Comparison of ENCODE assay signal across 24 cellular contexts in the genomic region with DNA sequence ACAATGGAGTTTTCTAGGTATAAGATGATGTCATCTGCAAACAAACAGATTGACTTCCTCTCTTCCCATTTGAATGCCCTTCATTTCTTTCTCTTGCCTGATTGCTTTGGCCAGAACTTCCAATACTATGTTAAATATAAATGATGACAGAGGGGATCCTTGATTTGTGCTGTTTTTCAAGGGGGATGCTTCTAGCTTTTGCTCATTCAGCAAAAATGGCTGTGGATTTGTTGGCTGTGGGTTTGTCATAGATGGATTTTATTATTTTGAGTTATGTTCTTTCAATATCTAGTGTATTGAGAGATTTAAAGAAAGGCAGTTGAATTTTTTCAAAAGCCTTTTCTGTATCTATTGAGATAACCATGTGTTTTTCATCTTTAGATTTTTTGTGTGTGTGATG.
DNase-seq lines count a peak whose midpoint lies in the region; ATAC-seq, FAIRE-seq and TF ChIP-seq lines count a peak whose summit lies in the region.
"Had no signal": no experiment of that assay in that cellular context is flagged by ENCODE, and none has a peak within 500 bp of the region (broad histone marks: within the 10 kb centered on the region; RNA-seq: fewer than 3 reads in every experiment).

No MANE protein-coding gene starts in this region.

- no peaks in the 10 kb centered on the region for H3K9me1 ChIP-seq in K562 (ENCODE audit: control insufficient read depth, insufficient read depth, low read length)

- H3K27ac ChIP-seq in A549 (no peak overlapping the region), K562 (ENCODE audit: extremely low read depth, low read depth, low read length) (no peak overlapping the region)
- H3K27ac ChIP-seq: 22Rv1, BLaER1 had no signal

- TF ChIP-seq RAD21 in A549 (conservative IDR thresholded peaks at IDR 0.05 in 1 of 2, IDR thresholded peaks at IDR 0.05 in 1 of 2) (no peak), K562 (CRISPR knock-in tag; conservative IDR thresholded peaks at IDR 0.05 in 1 of 2, IDR thresholded peaks at IDR 0.05 in 1 of 2) (no peak)

- H3K4me1 ChIP-seq in A549 (no peaks in the 10 kb centered on the region), K562 (replicated peaks in 1 of 2; ENCODE audit: control insufficient read depth in 2 of 2, insufficient read depth in 2 of 2, low read length in 2 of 2) (no peaks in the 10 kb centered on the region)
- H3K4me1 ChIP-seq: BE2C, BLaER1 had no signal

- H3K4me3 ChIP-seq in A549: no peak overlapping the region
- no peak overlapping the region for H3K4me3 ChIP-seq in K562
- H3K4me3 ChIP-seq: BLaER1, GM12878 had no signal

- intact Hi-C loops in K562 (cut with micrococcal nuclease): no loop called here

- TF ChIP-seq POLR2A in A549 (IDR thresholded peaks at IDR 0.05; ENCODE audit: low read length) (no peak), K562 (conservative IDR thresholded peaks at IDR 0.05) (no peak)

- TF ChIP-seq EP300 in A549 (IDR thresholded peaks at IDR 0.05) (no peak), K562 (IDR thresholded peaks at IDR 0.05; ENCODE audit: low read length) (no peak)

- POLR2A ChIA-PET in A549 (lab: Yijun Ruan, JAX) (no interaction called here), K562 (lab: Yijun Ruan, JAX) (no interaction called here)

- ATAC-seq in A549: no peak
- no peak for ATAC-seq in K562
- ATAC-seq: GM12878 had no signal

- no peaks in the 10 kb centered on the region for H4K20me1 ChIP-seq in K562 (replicated peaks; ENCODE audit: control insufficient read depth, insufficient read depth, low read length)
- H4K20me1 ChIP-seq: BLaER1 had no signal

- in situ Hi-C loops in K562 (cut with MboI): no loop called here

- CTCF ChIA-PET in A549 (lab: Yijun Ruan, JAX): no interaction called here
- CTCF ChIA-PET in K562 (lab: Yijun Ruan, JAX; ENCODE audit: low intra/inter-chr PET ratio): no interaction called here

- H2AFZ ChIP-seq in K562 (ENCODE audit: low read depth, low read length): no peak overlapping the region

- no peak for TF ChIP-seq CTCF in A549 (IDR thresholded peaks at IDR 0.05)
- TF ChIP-seq CTCF in K562 (IDR thresholded peaks at IDR 0.05 in 2 of 3, conservative IDR thresholded peaks at IDR 0.05 in 1 of 3; ENCODE audit: insufficient read depth in 2 of 3, low read depth in 1 of 3, low read length in 3 of 3): no peak

- no TSS peak for BruUV-seq in K562 (replicated peaks; lab: Mats Ljungman, UMichigan)

- H3K79me2 ChIP-seq in K562 (ENCODE audit: control insufficient read depth, insufficient read depth, low read length): no peaks in the 10 kb centered on the region

- H3K9me3 ChIP-seq in A549 (no peaks in the 10 kb centered on the region), K562 (replicated peaks; ENCODE audit: control insufficient read depth, insufficient read depth, low read depth, low read length) (0 out of 2 replicates have a peak, but pooled peaks cover 2% of the 10 kb centered on the region)
- H3K9me3 ChIP-seq: BE2C, BLaER1 had no signal

- H3K27me3 ChIP-seq in K562 (ENCODE audit: control insufficient read depth in 2 of 2, insufficient read depth in 2 of 2, low read length in 2 of 2): no peaks in the 10 kb centered on the region
- H3K27me3 ChIP-seq: BE2C, BLaER1 had no signal

- DNase-seq in DMS53 (lab: John Stamatoyannopoulos, UW) (peak; percentile 19), DMS53 treated with DMSO at 0.1 percent for 48 hours (lab: John Stamatoyannopoulos, UW; ENCODE audit: unreplicated experiment) (no peak), A549 (ENCODE audit: low read depth in 1 of 2, low spot score in 1 of 2) (no peak), K562 (ENCODE audit: extremely low read depth in 1 of 4, low spot score in 3 of 4) (no peak), NOMO-1 treated with DMSO at 0.1 percent for 48 hours (lab: John Stamatoyannopoulos, UW; ENCODE audit: unreplicated experiment) (no peak), frontal cortex (ENCODE audit: low spot score in 2 of 2) (no peak)
- DNase-seq: ACHN; BE2C; C1 segment of cervical spinal cord; CD4-positive, alpha-beta memory T cell; CD4-positive, CD25-positive, alpha-beta regulatory T cell; CD8-positive, alpha-beta memory T cell; COR-L47; DMS 273 treated with DMSO at 0.1 percent for 48 hours; DMS153; DMS79; DND-41; EL; GDM1 had no signal

- no peaks in the 10 kb centered on the region for H3K36me3 ChIP-seq in K562 (ENCODE audit: control insufficient read depth, insufficient read depth, low read length)
- H3K36me3 ChIP-seq: BE2C, BLaER1 had no signal

- H3K9ac ChIP-seq in K562 (ENCODE audit: insufficient read depth in 1 of 2, low read depth in 2 of 2, low read length in 2 of 2): no peak overlapping the region
- H3K9ac ChIP-seq: BLaER1 had no signal

- FAIRE-seq in A549 (lab: Jason Lieb, UNC): no peak
- no peak for FAIRE-seq in K562 (lab: Jason Lieb, UNC)
- FAIRE-seq in frontal cortex (lab: Jason Lieb, UNC): no peak
- FAIRE-seq: GM12878, GM12892, GM18507 had no signal

- H3K4me2 ChIP-seq in A549 (no peak overlapping the region), K562 (ENCODE audit: insufficient read depth, low read length) (no peak overlapping the region)
- H3K4me2 ChIP-seq: BLaER1 had no signal

TF ChIP-seq in A549, 52 proteins besides CTCF, POLR2A, EP300 and RAD21:
- TF ChIP-seq, protein P1, sequence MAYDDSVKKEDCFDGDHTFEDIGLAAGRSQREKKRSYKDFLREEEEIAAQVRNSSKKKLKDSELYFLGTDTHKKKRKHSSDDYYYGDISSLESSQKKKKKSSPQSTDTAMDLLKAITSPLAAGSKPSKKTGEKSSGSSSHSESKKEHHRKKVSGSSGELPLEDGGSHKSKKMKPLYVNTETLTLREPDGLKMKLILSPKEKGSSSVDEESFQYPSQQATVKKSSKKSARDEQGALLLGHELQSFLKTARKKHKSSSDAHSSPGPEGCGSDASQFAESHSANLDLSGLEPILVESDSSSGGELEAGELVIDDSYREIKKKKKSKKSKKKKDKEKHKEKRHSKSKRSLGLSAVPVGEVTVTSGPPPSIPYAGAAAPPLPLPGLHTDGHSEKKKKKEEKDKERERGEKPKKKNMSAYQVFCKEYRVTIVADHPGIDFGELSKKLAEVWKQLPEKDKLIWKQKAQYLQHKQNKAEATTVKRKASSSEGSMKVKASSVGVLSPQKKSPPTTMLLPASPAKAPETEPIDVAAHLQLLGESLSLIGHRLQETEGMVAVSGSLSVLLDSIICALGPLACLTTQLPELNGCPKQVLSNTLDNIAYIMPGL (CRISPR knock-in tag; IDR thresholded peaks at IDR 0.05; ENCODE audit: borderline replicate concordance): no peak
- TF ChIP-seq EHMT2 (IDR thresholded peaks at IDR 0.05; ENCODE audit: low read depth) (no peak), ZNF302 (CRISPR knock-in tag; IDR thresholded peaks at IDR 0.05) (no peak), MYC (IDR thresholded peaks at IDR 0.05; ENCODE audit: borderline replicate concordance, low read length) (no peak), MAFK (IDR thresholded peaks at IDR 0.05; ENCODE audit: partially characterized antibody) (peak; percentile 46), PHF8 (IDR thresholded peaks at IDR 0.05; ENCODE audit: borderline replicate concordance, low read depth) (no peak)
- TF ChIP-seq, protein P2, sequence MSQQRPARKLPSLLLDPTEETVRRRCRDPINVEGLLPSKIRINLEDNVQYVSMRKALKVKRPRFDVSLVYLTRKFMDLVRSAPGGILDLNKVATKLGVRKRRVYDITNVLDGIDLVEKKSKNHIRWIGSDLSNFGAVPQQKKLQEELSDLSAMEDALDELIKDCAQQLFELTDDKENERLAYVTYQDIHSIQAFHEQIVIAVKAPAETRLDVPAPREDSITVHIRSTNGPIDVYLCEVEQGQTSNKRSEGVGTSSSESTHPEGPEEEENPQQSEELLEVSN (IDR thresholded peaks at IDR 0.05; ENCODE audit: borderline replicate concordance, low read depth): no peak
- TF ChIP-seq, protein P3, sequence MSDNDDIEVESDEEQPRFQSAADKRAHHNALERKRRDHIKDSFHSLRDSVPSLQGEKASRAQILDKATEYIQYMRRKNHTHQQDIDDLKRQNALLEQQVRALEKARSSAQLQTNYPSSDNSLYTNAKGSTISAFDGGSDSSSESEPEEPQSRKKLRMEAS (IDR thresholded peaks at IDR 0.05): no peak

TF ChIP-seq in K562, 482 proteins besides CTCF, POLR2A, EP300 and RAD21:
- TF ChIP-seq HNRNPUL1 (IDR thresholded peaks at IDR 0.05; ENCODE audit: low read length) (no peak), C11orf30 (IDR thresholded peaks at IDR 0.05; ENCODE audit: low read depth) (peak; percentile 22; the same call in 1 of the 2 replicates), ZNF133 (CRISPR knock-in tag; IDR thresholded peaks at IDR 0.05) (no peak)
